ENCODE assay signal across 16 cellular contexts in the genomic region with DNA sequence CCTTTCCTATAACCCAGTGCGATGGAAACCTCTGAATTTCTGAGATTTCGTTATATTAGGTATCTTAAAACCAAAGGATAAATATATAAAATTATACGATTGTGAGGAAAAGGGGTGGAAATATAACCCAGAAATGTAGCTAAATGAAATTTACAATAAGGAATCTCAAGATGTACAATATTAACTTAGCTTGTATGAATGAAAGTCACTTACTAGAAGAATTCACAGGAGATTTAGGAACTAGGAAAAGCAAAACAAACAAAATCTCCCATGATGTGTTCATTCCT.
"Had no signal": no experiment of that assay in that cellular context is flagged by ENCODE, and none has a peak within 500 bp of the region (broad histone marks: within the 10 kb centered on the region; RNA-seq: fewer than 3 reads in every experiment).

No MANE protein-coding gene starts in this region.

- H3K9me3 Mint-ChIP-seq: central memory CD8-positive, alpha-beta T cell; memory B cell; natural killer cell treated with Interleukin-12 subunit alpha and Interleukin-12 subunit beta and Interleukin-15 and Interleukin-18, amount 100 ng/mL, for 72 hours had no signal

- H3K36me3 Mint-ChIP-seq: activated naive CD8-positive, alpha-beta T cell; memory B cell; natural killer cell treated with Interleukin-12 subunit alpha and Interleukin-12 subunit beta and Interleukin-15 and Interleukin-18, amount 100 ng/mL, for 72 hours had no signal

- H3K4me3 Mint-ChIP-seq: activated naive CD8-positive, alpha-beta T cell; central memory CD8-positive, alpha-beta T cell; memory B cell; natural killer cell treated with Interleukin-12 subunit alpha and Interleukin-12 subunit beta and Interleukin-15 and Interleukin-18, amount 100 ng/mL, for 72 hours had no signal

- H3K36me3 ChIP-seq: left lung, stomach, upper lobe of right lung had no signal

- H3K27me3 ChIP-seq: body of pancreas, left lung, stomach, testis, upper lobe of right lung had no signal

- ATAC-seq: natural killer cell treated with Interleukin-12 subunit alpha and Interleukin-12 subunit beta and Interleukin-15 and Interleukin-18, amount 100 ng/mL, for 72 hours had no signal

- H3K4me3 ChIP-seq: body of pancreas, left lung, psoas muscle, stomach, testis, upper lobe of right lung had no signal

- H3K27me3 Mint-ChIP-seq: activated naive CD8-positive, alpha-beta T cell; central memory CD8-positive, alpha-beta T cell; memory B cell; natural killer cell treated with Interleukin-12 subunit alpha and Interleukin-12 subunit beta and Interleukin-15 and Interleukin-18, amount 100 ng/mL, for 72 hours had no signal

- H3K27ac ChIP-seq: psoas muscle, testis, upper lobe of right lung had no signal

- H3K9me3 ChIP-seq: body of pancreas, left lung, psoas muscle, stomach, testis, upper lobe of right lung had no signal

- H3K27ac Mint-ChIP-seq: activated naive CD8-positive, alpha-beta T cell; natural killer cell treated with Interleukin-12 subunit alpha and Interleukin-12 subunit beta and Interleukin-15 and Interleukin-18, amount 100 ng/mL, for 72 hours had no signal

- H3K4me1 ChIP-seq: left lung, psoas muscle, testis, upper lobe of right lung had no signal

- DNase-seq: activated CD4-positive, alpha-beta T cell treated with anti-CD3 and anti-CD28 coated beads, Interleukin-2, amount 50 U/mL, for 1 hour; activated CD8-positive, alpha-beta memory T cell treated with anti-CD3 and anti-CD28 coated beads for 24 hours; activated gamma-delta T cell treated with Interleukin-2 at 50 U/mL for 16 hours; kidney; left lung; psoas muscle; stimulated activated CD4-positive, alpha-beta T cell treated with anti-CD3 and anti-CD28 coated beads, Interleukin-1b, Interleukin-23, amount 100 ng/mL, for 48 hours; T-helper 9 cell; upper lobe of right lung had no signal
